Comparison of ENCODE assay signal across 7 cellular contexts in the genomic region with DNA sequence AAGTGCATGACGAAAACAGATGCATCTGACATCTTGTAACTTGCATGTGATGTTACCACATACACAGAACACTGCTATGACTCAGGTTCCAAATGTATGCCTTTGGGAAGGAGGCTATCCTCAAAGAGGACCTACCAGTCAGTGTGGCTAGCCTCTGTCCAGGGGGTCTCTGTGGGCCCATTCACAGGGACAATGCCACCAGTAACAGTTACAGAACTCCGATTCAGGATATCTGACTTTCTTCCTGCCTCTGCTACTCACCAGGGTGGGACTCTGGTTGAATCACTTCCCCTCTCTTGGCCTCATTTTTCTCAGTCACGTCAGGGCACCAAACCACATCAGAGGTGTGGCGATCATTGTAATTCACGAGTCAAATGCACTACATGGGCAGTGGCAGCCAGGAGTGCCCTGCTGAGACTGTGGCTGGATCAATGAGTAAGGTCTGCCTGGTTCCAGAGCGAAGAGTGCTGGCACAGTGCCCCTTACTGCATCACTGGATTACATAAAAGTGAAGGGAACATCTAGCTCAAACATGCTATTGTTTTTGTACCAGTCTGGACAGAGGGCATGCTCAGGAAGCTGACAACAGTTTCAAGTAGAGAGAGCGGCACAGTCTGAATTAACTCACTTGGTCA. TPM values are rescaled to one million over a fixed set of nuclear protein-coding genes. Genes with fewer than 3 reads are reported as not detected.
DNase-seq lines count a peak whose midpoint lies in the region; ATAC-seq, FAIRE-seq and TF ChIP-seq lines count a peak whose summit lies in the region.

No MANE protein-coding gene starts in this region.

- peaks cover 5% of the 10 kb centered on the region in 2 donors for H3K36me3 Mint-ChIP-seq in activated T-cell treated with anti-CD3 and anti-CD28 coated beads, Interleukin-2, amount 50 U/mL, for 72 hours (ENCODE audit: insufficient read depth in 2 of 2)

- ATAC-seq in GM19351 (IDR thresholded peaks at IDR 0.05; ENCODE audit: unreplicated experiment) (peak; percentile 51), gastrocnemius medialis (peak; percentile 12 to 57), GM18519 (IDR thresholded peaks at IDR 0.05; ENCODE audit: low FRiP score, unreplicated experiment) (no peak)
- ATAC-seq in activated T-cell treated with anti-CD3 and anti-CD28 coated beads, Interleukin-2, amount 50 U/mL, for 72 hours (replicated peaks in 1 of 2) = peak; percentile 84 to 89

- H3K4me1 ChIP-seq in gastrocnemius medialis = peaks cover 8 to 21% of the 10 kb centered on the region in 2 donors

- FAIRE-seq in GM12892 (lab: Jason Lieb, UNC) = no peak

- TF ChIP-seq POLR2A in gastrocnemius medialis (IDR thresholded peaks at IDR 0.05) = no peak
- TF ChIP-seq POLR2A in GM12892 (IDR thresholded peaks at IDR 0.05; ENCODE audit: low read depth, low read length) = no peak

- TF ChIP-seq CTCF in foreskin fibroblast (IDR thresholded peaks at IDR 0.05; ENCODE audit: low read depth, low read length) = no peak
- TF ChIP-seq CTCF in gastrocnemius medialis (IDR thresholded peaks at IDR 0.05 in 4 of 5, conservative IDR thresholded peaks at IDR 0.05 in 1 of 5) = no peak

- H3K27ac Mint-ChIP-seq in activated T-cell treated with anti-CD3 and anti-CD28 coated beads, Interleukin-2, amount 50 U/mL, for 72 hours = peak overlapping the region; percentile 58

- intact Hi-C loops in gastrocnemius medialis (cut with DNase I; ENCODE audit: low total_unique reads) = no loop called here

- in situ Hi-C loops in gastrocnemius medialis (cut with MboI; ENCODE audit: low sequenced_read_pairs in 4 of 4) = loop anchor here in 1 of 4 donors (25.0 kb wide), 1 partner anchor 283 kb away; no protein-coding TSS in a partner anchor

- H3K4me3 ChIP-seq in foreskin fibroblast (ENCODE audit: low read depth in 1 of 2, low read length in 2 of 2) (no peak overlapping the region), gastrocnemius medialis (no peak overlapping the region)

- no peaks in the 10 kb centered on the region for H3K27me3 ChIP-seq in gastrocnemius medialis

- DNase-seq in HK-2 (ENCODE audit: unreplicated experiment) (peak; percentile 76), foreskin fibroblast (peak; percentile 94 to 96), gastrocnemius medialis (peak; percentile 8 to 30), GM12892 (ENCODE audit: insufficient read length) (no peak)
- DNase-seq in activated T-cell treated with anti-CD3 and anti-CD28 coated beads, Interleukin-2, amount 50 U/mL, for 72 hours = peak; percentile 60 to 72

- no peaks in the 10 kb centered on the region for H3K9me3 Mint-ChIP-seq in activated T-cell treated with anti-CD3 and anti-CD28 coated beads, Interleukin-2, amount 50 U/mL, for 72 hours

- peak overlapping the region; percentile 35 to 66 for H3K4me3 Mint-ChIP-seq in activated T-cell treated with anti-CD3 and anti-CD28 coated beads, Interleukin-2, amount 50 U/mL, for 72 hours

- H3K36me3 ChIP-seq in gastrocnemius medialis = peaks cover 0 to 13% of the 10 kb centered on the region in 2 donors

- peaks cover 51% of the 10 kb centered on the region for H3K4me1 Mint-ChIP-seq in activated T-cell treated with anti-CD3 and anti-CD28 coated beads, Interleukin-2, amount 50 U/mL, for 72 hours (ENCODE audit: low read depth)

- H3K27me3 Mint-ChIP-seq in activated T-cell treated with anti-CD3 and anti-CD28 coated beads, Interleukin-2, amount 50 U/mL, for 72 hours (ENCODE audit: low read depth) = no peaks in the 10 kb centered on the region

- peak overlapping the region; percentile 36 to 40 (median 38) for H3K27ac ChIP-seq in gastrocnemius medialis

- H3K9me3 ChIP-seq in gastrocnemius medialis = no peaks in the 10 kb centered on the region

RNA-seq across cellular contexts. Expression of a gene that starts 13.2 kb away (rescaled TPM):
- total RNA-seq in activated T-cell treated with anti-CD3 and anti-CD28 coated beads, Interleukin-2, amount 50 U/mL, for 72 hours = 10 to 100 TPM; 56.1 to 68.0 TPM
- total RNA-seq in gastrocnemius medialis = 10 to 100 TPM; 31.4 to 71.6 (median 55.3) TPM
- polyA plus RNA-seq in GM12892 (2012; ENCODE audit: missing spikeins) = 130 TPM

RNA-seq across cellular contexts. Expression of a gene that starts 26.6 kb away (rescaled TPM):
- total RNA-seq in activated T-cell treated with anti-CD3 and anti-CD28 coated beads, Interleukin-2, amount 50 U/mL, for 72 hours = 100 to 1,000 TPM; 133 to 157 TPM
- total RNA-seq in gastrocnemius medialis = 100 to 1,000 TPM in 3 of 4 donors, 10 to 100 TPM in 1; 80.5 to 114 (median 108) TPM
- polyA plus RNA-seq in GM12892 (2012; ENCODE audit: missing spikeins) = 110 TPM

RNA-seq across cellular contexts. Expression of a gene that starts 58.5 kb away (rescaled TPM):
- total RNA-seq in activated T-cell treated with anti-CD3 and anti-CD28 coated beads, Interleukin-2, amount 50 U/mL, for 72 hours = not detected
- total RNA-seq in gastrocnemius medialis = 100 to 1,000 TPM in 3 of 4 donors, 10 to 100 TPM in 1; 87.7 to 209 (median 163) TPM
- polyA plus RNA-seq in GM12892 (2012; ENCODE audit: missing spikeins) = 24.0 TPM

Comparison
In these comparisons a context has a peak if more than half of its experiments do, and no peak if none do; other contexts are left out.
1. RNA of a gene that starts 58.5 kb away (total RNA-seq): 87.7 to 209 TPM in gastrocnemius medialis; not detected in activated T-cell treated with anti-CD3 and anti-CD28 coated beads, Interleukin-2, amount 50 U/mL, for 72 hours; every median in the first group is over 10 times any median in the second.